In the genomic region with DNA sequence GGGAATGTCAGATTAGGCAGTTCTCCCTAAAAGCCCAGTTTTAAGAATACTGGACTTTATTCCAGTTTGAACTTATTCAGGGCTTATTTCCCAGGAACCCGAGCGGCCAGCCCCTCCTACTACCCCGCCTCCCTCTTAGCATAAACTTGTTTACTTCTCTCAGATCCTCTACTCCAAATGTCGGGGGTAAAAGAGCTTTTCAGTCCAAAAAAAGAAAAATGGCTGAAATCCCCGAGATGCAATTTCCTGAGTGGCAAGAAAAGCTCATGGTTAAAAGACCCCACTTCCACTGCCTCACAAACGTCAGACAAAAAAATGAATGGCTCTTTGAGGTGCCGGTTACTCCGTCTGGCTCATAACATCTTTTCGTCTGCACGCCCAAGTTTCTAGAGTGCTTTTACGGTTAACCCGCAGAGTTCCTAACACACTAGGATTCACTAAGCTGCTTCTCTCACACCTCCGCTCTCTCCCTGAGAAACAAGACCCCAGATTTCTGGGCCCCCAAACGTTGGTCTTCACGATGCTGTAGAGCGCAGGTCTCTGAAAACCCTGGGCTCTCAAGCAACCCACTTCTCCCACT, we compare ENCODE assay signal across 2 cellular contexts.
TF ChIP-seq lines count a peak whose summit lies in the region.

No MANE protein-coding gene starts in this region.

TF ChIP-seq in IMR-90, 13 proteins besides CTCF, POLR2A, EP300 and RAD21:
- TF ChIP-seq RCOR1 (IDR thresholded peaks at IDR 0.05; ENCODE audit: insufficient replicate concordance, low read length) (no peak), MAZ (IDR thresholded peaks at IDR 0.05; ENCODE audit: borderline replicate concordance, low read depth, low read length) (no peak), CHD1 (IDR thresholded peaks at IDR 0.05; ENCODE audit: low read depth, low read length) (no peak), MXI1 (IDR thresholded peaks at IDR 0.05; ENCODE audit: borderline replicate concordance, low read depth, low read length) (no peak), MAFK (IDR thresholded peaks at IDR 0.05; ENCODE audit: low read depth, low read length) (no peak), RFX5 (IDR thresholded peaks at IDR 0.05; ENCODE audit: low read depth, low read length) (no peak), NFE2L2 (IDR thresholded peaks at IDR 0.05; ENCODE audit: low read depth, low read length) (no peak), BHLHE40 (IDR thresholded peaks at IDR 0.05; ENCODE audit: low read depth, low read length) (no peak)
- TF ChIP-seq, protein P1, sequence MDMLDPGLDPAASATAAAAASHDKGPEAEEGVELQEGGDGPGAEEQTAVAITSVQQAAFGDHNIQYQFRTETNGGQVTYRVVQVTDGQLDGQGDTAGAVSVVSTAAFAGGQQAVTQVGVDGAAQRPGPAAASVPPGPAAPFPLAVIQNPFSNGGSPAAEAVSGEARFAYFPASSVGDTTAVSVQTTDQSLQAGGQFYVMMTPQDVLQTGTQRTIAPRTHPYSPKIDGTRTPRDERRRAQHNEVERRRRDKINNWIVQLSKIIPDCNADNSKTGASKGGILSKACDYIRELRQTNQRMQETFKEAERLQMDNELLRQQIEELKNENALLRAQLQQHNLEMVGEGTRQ (IDR thresholded peaks at IDR 0.05; ENCODE audit: low read depth, low read length) = no peak
- TF ChIP-seq, protein P2, sequence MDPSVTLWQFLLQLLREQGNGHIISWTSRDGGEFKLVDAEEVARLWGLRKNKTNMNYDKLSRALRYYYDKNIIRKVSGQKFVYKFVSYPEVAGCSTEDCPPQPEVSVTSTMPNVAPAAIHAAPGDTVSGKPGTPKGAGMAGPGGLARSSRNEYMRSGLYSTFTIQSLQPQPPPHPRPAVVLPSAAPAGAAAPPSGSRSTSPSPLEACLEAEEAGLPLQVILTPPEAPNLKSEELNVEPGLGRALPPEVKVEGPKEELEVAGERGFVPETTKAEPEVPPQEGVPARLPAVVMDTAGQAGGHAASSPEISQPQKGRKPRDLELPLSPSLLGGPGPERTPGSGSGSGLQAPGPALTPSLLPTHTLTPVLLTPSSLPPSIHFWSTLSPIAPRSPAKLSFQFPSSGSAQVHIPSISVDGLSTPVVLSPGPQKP (IDR thresholded peaks at IDR 0.05; ENCODE audit: borderline replicate concordance, low read depth, low read length) = no peak
TF ChIP-seq in IMR-90: peak in this region for 0.

TF ChIP-seq in neural cell, 6 proteins besides CTCF, POLR2A, EP300 and RAD21:
- TF ChIP-seq MXI1 (conservative IDR thresholded peaks at IDR 0.05; ENCODE audit: poor library complexity, severe bottlenecking) = no peak
- TF ChIP-seq POLR2AphosphoS5 (IDR thresholded peaks at IDR 0.05) = no peak
- TF ChIP-seq, protein P3, sequence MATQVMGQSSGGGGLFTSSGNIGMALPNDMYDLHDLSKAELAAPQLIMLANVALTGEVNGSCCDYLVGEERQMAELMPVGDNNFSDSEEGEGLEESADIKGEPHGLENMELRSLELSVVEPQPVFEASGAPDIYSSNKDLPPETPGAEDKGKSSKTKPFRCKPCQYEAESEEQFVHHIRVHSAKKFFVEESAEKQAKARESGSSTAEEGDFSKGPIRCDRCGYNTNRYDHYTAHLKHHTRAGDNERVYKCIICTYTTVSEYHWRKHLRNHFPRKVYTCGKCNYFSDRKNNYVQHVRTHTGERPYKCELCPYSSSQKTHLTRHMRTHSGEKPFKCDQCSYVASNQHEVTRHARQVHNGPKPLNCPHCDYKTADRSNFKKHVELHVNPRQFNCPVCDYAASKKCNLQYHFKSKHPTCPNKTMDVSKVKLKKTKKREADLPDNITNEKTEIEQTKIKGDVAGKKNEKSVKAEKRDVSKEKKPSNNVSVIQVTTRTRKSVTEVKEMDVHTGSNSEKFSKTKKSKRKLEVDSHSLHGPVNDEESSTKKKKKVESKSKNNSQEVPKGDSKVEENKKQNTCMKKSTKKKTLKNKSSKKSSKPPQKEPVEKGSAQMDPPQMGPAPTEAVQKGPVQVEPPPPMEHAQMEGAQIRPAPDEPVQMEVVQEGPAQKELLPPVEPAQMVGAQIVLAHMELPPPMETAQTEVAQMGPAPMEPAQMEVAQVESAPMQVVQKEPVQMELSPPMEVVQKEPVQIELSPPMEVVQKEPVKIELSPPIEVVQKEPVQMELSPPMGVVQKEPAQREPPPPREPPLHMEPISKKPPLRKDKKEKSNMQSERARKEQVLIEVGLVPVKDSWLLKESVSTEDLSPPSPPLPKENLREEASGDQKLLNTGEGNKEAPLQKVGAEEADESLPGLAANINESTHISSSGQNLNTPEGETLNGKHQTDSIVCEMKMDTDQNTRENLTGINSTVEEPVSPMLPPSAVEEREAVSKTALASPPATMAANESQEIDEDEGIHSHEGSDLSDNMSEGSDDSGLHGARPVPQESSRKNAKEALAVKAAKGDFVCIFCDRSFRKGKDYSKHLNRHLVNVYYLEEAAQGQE (IDR thresholded peaks at IDR 0.05; ENCODE audit: borderline replicate concordance) = no peak
- TF ChIP-seq SMC3 (conservative IDR thresholded peaks at IDR 0.05; ENCODE audit: poor library complexity) = peak; percentile 23
- no peak for TF ChIP-seq EZH2 (IDR thresholded peaks at IDR 0.05; ENCODE audit: borderline replicate concordance, insufficient read depth, low read length, poor library complexity, severe bottlenecking)
- peak; percentile 86 for TF ChIP-seq TAF1 (IDR thresholded peaks at IDR 0.05; ENCODE audit: low read depth)
TF ChIP-seq in neural cell: peak in this region for 2.
